In the genomic region with DNA sequence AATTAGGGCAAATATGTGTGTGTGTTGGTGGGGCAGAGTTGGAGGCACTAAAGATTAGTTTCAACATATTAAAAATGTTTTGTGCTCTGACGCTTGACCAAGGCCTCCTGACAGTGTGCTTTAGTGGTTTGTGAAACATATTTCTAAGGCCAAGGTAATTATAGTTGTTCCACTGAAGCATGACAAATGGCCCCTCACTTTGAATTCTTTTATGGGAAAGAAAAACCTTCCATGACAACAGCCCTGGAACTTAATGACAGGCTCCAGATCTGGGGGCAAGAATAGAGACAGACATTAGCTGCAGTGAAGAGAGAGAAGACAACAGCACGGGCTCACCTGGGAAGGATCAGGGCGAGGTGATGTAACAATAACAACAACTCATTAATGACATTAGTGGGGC, we compare ENCODE assay signal across 17 cellular contexts.
DNase-seq lines count a peak whose midpoint lies in the region; ATAC-seq and TF ChIP-seq lines count a peak whose summit lies in the region.
"Had no signal": no experiment of that assay in that cellular context is flagged by ENCODE, and none has a peak within 500 bp of the region (broad histone marks: within the 10 kb centered on the region; RNA-seq: fewer than 3 reads in every experiment).

No MANE protein-coding gene starts in this region.

- DNase-seq in Karpas-422: no peak
- DNase-seq in NCI-H2227 (lab: John Stamatoyannopoulos, UW; ENCODE audit: unreplicated experiment): peak; percentile 84
- DNase-seq in astrocyte of the hippocampus (ENCODE audit: low read depth, low spot score): peak; percentile 62
- DNase-seq in thyroid gland: no peak
- DNase-seq: activated naive CD4-positive, alpha-beta T cell; amygdala; effector CD4-positive, alpha-beta T cell; esophagus squamous epithelium; glutamatergic neuron; naive thymus-derived CD4-positive, alpha-beta T cell; NCI-H2029; spleen; stimulated activated CD8-positive, alpha-beta memory T cell treated with anti-CD3 and anti-CD28 coated beads, Interleukin-4, amount 100 ng/mL, for 48 hours; substantia nigra had no signal

- ATAC-seq in GM18861 (IDR thresholded peaks at IDR 0.05; ENCODE audit: unreplicated experiment): no peak
- no peak for ATAC-seq in GM21423 (IDR thresholded peaks at IDR 0.05; ENCODE audit: unreplicated experiment)
- ATAC-seq in HG02885 (IDR thresholded peaks at IDR 0.05; ENCODE audit: poor library complexity, unreplicated experiment): no peak
- ATAC-seq: naive thymus-derived CD4-positive, alpha-beta T cell had no signal

- no peaks in the 10 kb centered on the region for H3K9me3 ChIP-seq in Karpas-422 (ENCODE audit: low read length)
- no peaks in the 10 kb centered on the region for H3K9me3 ChIP-seq in thyroid gland
- H3K9me3 ChIP-seq: esophagus squamous epithelium, spleen had no signal

- no peak overlapping the region for H2AFZ ChIP-seq in Karpas-422 (ENCODE audit: low read length)

- 56 to 57% methylated on average over 3 of the region's 3 CpGs for WGBS in thyroid gland, 2 donors

- H3K9me2 ChIP-seq in Karpas-422 (replicated peaks; ENCODE audit: insufficient read depth, low read length): no peaks in the 10 kb centered on the region

- peak in 1 of 2 donors; percentile 7 for TF ChIP-seq POLR2A in thyroid gland (IDR thresholded peaks at IDR 0.05)

- H3K27me3 ChIP-seq in Karpas-422 (ENCODE audit: low read length) (no peaks in the 10 kb centered on the region), thyroid gland (no peaks in the 10 kb centered on the region)
- H3K27me3 ChIP-seq: esophagus squamous epithelium, spleen had no signal

- H3K4me3 ChIP-seq in Karpas-422 (ENCODE audit: low read length): no peak overlapping the region
- no peak overlapping the region for H3K4me3 ChIP-seq in thyroid gland (replicated peaks in 1 of 3)
- H3K4me3 ChIP-seq: esophagus squamous epithelium, spleen had no signal

- no peak overlapping the region for H3K9ac ChIP-seq in Karpas-422 (ENCODE audit: low read length)

- H3K4me1 ChIP-seq in Karpas-422 (ENCODE audit: low read length) (peaks cover 32% of the 10 kb centered on the region), thyroid gland (peaks cover 31 to 32% of the 10 kb centered on the region in 2 donors)
- H3K4me1 ChIP-seq: spleen had no signal

- H3K27ac ChIP-seq in Karpas-422 (ENCODE audit: low read length) (no peak overlapping the region), thyroid gland (peak overlapping the region; percentile 70 to 80 (median 71))
- H3K27ac ChIP-seq: esophagus squamous epithelium, spleen had no signal

- H3K79me2 ChIP-seq in Karpas-422 (ENCODE audit: low read length): no peaks in the 10 kb centered on the region

- H3K36me3 ChIP-seq in Karpas-422 (ENCODE audit: insufficient read depth, low read length) (no peaks in the 10 kb centered on the region), thyroid gland (no peaks in the 10 kb centered on the region)
- H3K36me3 ChIP-seq: esophagus squamous epithelium had no signal

- peak overlapping the region; percentile 12 for H3K4me2 ChIP-seq in Karpas-422 (ENCODE audit: low read depth, low read length, poor library complexity, severe bottlenecking)

- intact Hi-C loops in thyroid gland (cut with DNase I): no loop called here

- no peak for TF ChIP-seq CTCF in thyroid gland (IDR thresholded peaks at IDR 0.05)

- no peaks in the 10 kb centered on the region for H4K20me1 ChIP-seq in Karpas-422 (ENCODE audit: insufficient read depth, low read depth, low read length)

Comparison
In these comparisons a context has a peak if more than half of its experiments do, and no peak if none do; other contexts are left out.
1. DNase-seq: peak in NCI-H2227 (single experiment) and astrocyte of the hippocampus (single experiment); none in Karpas-422 (single experiment) and thyroid gland (0 of 2).